In genomic region chr1:109687109-109687508, GRCh38 we compare ENCODE assay signal across 11 cellular contexts. TPM values are rescaled to one million over a fixed set of nuclear protein-coding genes. Genes with fewer than 3 reads are reported as not detected.
DNase-seq lines count a peak whose midpoint lies in the region; ATAC-seq, FAIRE-seq and TF ChIP-seq lines count a peak whose summit lies in the region.
"Not testable (repeated sequence)": the region's sequence is repeated elsewhere in the genome, so short reads cannot be mapped to it uniquely, and the experiment has no call there.
"Had no signal": no experiment of that assay in that cellular context is flagged by ENCODE, and none has a peak within 500 bp of the region (broad histone marks: within the 10 kb centered on the region; RNA-seq: fewer than 3 reads in every experiment).

No MANE protein-coding gene starts in this region.

- H2AFZ ChIP-seq in keratinocyte (ENCODE audit: control insufficient read depth, low read length); neuron (ENCODE audit: low read depth, low read length): not testable (repeated sequence)

- not testable (repeated sequence) for H3K9me1 ChIP-seq in keratinocyte (ENCODE audit: control insufficient read depth, extremely low read depth, insufficient read depth, low read length)

- not testable (repeated sequence) for H3K36me3 ChIP-seq in SJSA1; keratinocyte (ENCODE audit: control insufficient read depth in 2 of 2, extremely low read depth in 1 of 2, insufficient read depth in 2 of 2, low read length in 2 of 2); neuron (ENCODE audit: insufficient read depth, low read length)

- peak; percentile 10 for DNase-seq in GDM1 (lab: John Stamatoyannopoulos, UW)
- DNase-seq in SJSA1 (ENCODE audit: low read depth in 1 of 2, low spot score in 2 of 2); activated T-helper 1 cell treated with anti-CD3 and anti-CD28 coated beads, Interleukin-12 subunit alpha, Interleukin-12 subunit beta, Interleukin-2, Interleukin-4 antibody, amounts not matched to agents 30 ng/mL and 10 ng/mL and 1 ng/mL, durations not matched to agents 14 hours and 24 hours and 36 hours (ENCODE audit: low spot score); coronary artery (ENCODE audit: low spot score); keratinocyte (ENCODE audit: low read depth, low spot score): not testable (repeated sequence)

- H3K4me1 Mint-ChIP-seq in activated T-helper 1 cell treated with anti-CD3 and anti-CD28 coated beads, Interleukin-12 subunit alpha, Interleukin-12 subunit beta, Interleukin-2, Interleukin-4 antibody, amounts not matched to agents 30 ng/mL and 10 ng/mL and 1 ng/mL, durations not matched to agents 14 hours and 24 hours and 36 hours (ENCODE audit: low read depth) = peaks cover 20% of the 10 kb centered on the region

- H3K4me2 ChIP-seq in keratinocyte (ENCODE audit: control insufficient read depth, extremely low read depth, insufficient read depth, low read depth, low read length) = not testable (repeated sequence)

- H3K79me2 ChIP-seq in keratinocyte (ENCODE audit: control insufficient read depth, insufficient read depth, low read length) = not testable (repeated sequence)

- H3K27ac Mint-ChIP-seq in activated T-helper 1 cell treated with anti-CD3 and anti-CD28 coated beads, Interleukin-12 subunit alpha, Interleukin-12 subunit beta, Interleukin-2, Interleukin-4 antibody, amounts not matched to agents 30 ng/mL and 10 ng/mL and 1 ng/mL, durations not matched to agents 14 hours and 24 hours and 36 hours = peak overlapping the region; percentile 98

- not testable (repeated sequence) for H4K20me1 ChIP-seq in keratinocyte (ENCODE audit: control insufficient read depth, extremely low read depth, insufficient read depth, low read length)

- peak overlapping the region; percentile 37 for H3K9ac ChIP-seq in keratinocyte (ENCODE audit: control insufficient read depth, extremely low read depth, insufficient read depth, low read length)

- H3K27ac ChIP-seq in SJSA1 (peak overlapping the region; percentile 67), coronary artery (peak overlapping the region in 1 of 2 donors; percentile 85), temporal lobe (ENCODE audit: low read depth, low read length) (peak overlapping the region; percentile 44)
- H3K27ac ChIP-seq in keratinocyte (ENCODE audit: control insufficient read depth, insufficient read depth, low read length) = not testable (repeated sequence)

- not testable (repeated sequence) for H3K4me1 ChIP-seq in SJSA1 (replicated peaks); keratinocyte (ENCODE audit: control insufficient read depth, extremely low read depth, insufficient read depth, low read length); neuron (ENCODE audit: insufficient read depth, low read length)

- ATAC-seq in HG02938 (IDR thresholded peaks at IDR 0.05; ENCODE audit: unreplicated experiment) = peak; percentile 16

- dilution Hi-C loops in keratinocyte (cut with MboI; ENCODE audit: extremely low pct_ligation_motif_present, low sequenced_read_pairs) = not testable (repeated sequence)

- not testable (repeated sequence) for H3K9me3 Mint-ChIP-seq in activated T-helper 1 cell treated with anti-CD3 and anti-CD28 coated beads, Interleukin-12 subunit alpha, Interleukin-12 subunit beta, Interleukin-2, Interleukin-4 antibody, amounts not matched to agents 30 ng/mL and 10 ng/mL and 1 ng/mL, durations not matched to agents 14 hours and 24 hours and 36 hours

- not testable (repeated sequence) for H3K27me3 Mint-ChIP-seq in activated T-helper 1 cell treated with anti-CD3 and anti-CD28 coated beads, Interleukin-12 subunit alpha, Interleukin-12 subunit beta, Interleukin-2, Interleukin-4 antibody, amounts not matched to agents 30 ng/mL and 10 ng/mL and 1 ng/mL, durations not matched to agents 14 hours and 24 hours and 36 hours (ENCODE audit: insufficient read depth)

- not testable (repeated sequence) for TF ChIP-seq CTCF in coronary artery (IDR thresholded peaks at IDR 0.05); keratinocyte (optimal IDR thresholded peaks at IDR 0.05 in 1 of 3, IDR thresholded peaks at IDR 0.05 in 1 of 3, conservative IDR thresholded peaks at IDR 0.05 in 1 of 3; ENCODE audit: extremely low read depth in 1 of 3, insufficient read depth in 2 of 3, low read length in 3 of 3)

- not testable (repeated sequence) for H3K27me3 ChIP-seq in SJSA1 (replicated peaks); keratinocyte (ENCODE audit: control insufficient read depth, extremely low read depth, insufficient read depth, low read length); neuron (ENCODE audit: insufficient read depth, low read length)

- intact Hi-C loops in activated T-helper 1 cell treated with anti-CD3 and anti-CD28 coated beads, Interleukin-12 subunit alpha, Interleukin-12 subunit beta, Interleukin-2, Interleukin-4 antibody, amounts not matched to agents 30 ng/mL and 10 ng/mL and 1 ng/mL, durations not matched to agents 14 hours and 24 hours and 36 hours (cut with micrococcal nuclease) = loop anchor here (2.0 to 5.0 kb wide), 8 partner anchors 18 to 348 kb away; partner anchors contain the start of genes AHCYL1, GNAI3, GSTM2 and GSTM3

- not testable (repeated sequence) for H3K9me3 ChIP-seq in SJSA1 (replicated peaks); keratinocyte (ENCODE audit: control insufficient read depth, low read depth, low read length); neuron (ENCODE audit: low read length)

- H3K4me3 Mint-ChIP-seq in activated T-helper 1 cell treated with anti-CD3 and anti-CD28 coated beads, Interleukin-12 subunit alpha, Interleukin-12 subunit beta, Interleukin-2, Interleukin-4 antibody, amounts not matched to agents 30 ng/mL and 10 ng/mL and 1 ng/mL, durations not matched to agents 14 hours and 24 hours and 36 hours = peak overlapping the region; percentile 93

- not testable (repeated sequence) for FAIRE-seq in keratinocyte (lab: Jason Lieb, UNC)

- H3K36me3 Mint-ChIP-seq in activated T-helper 1 cell treated with anti-CD3 and anti-CD28 coated beads, Interleukin-12 subunit alpha, Interleukin-12 subunit beta, Interleukin-2, Interleukin-4 antibody, amounts not matched to agents 30 ng/mL and 10 ng/mL and 1 ng/mL, durations not matched to agents 14 hours and 24 hours and 36 hours (ENCODE audit: low read depth) = peaks cover 17% of the 10 kb centered on the region

- H3K4me3 ChIP-seq in SJSA1 (peak overlapping the region; percentile 53), coronary artery (peak overlapping the region; percentile 74), neuron (ENCODE audit: low read length) (peak overlapping the region; percentile 33)
- not testable (repeated sequence) for H3K4me3 ChIP-seq in keratinocyte (ENCODE audit: control insufficient read depth in 2 of 3, extremely low read depth in 1 of 3, insufficient read depth in 2 of 3, low read depth in 1 of 3, low read length in 3 of 3)

RNA-seq across cellular contexts. Expression of gene GSTM1, which starts 0.5 kb away (rescaled TPM):
- total RNA-seq in SJSA1 (2014; rRNA removed; shearing (Covaris generic)) = 19.0 and 26.8 TPM in 2 replicates
- 77.4 and 86.4 TPM in 2 replicates for total RNA-seq in activated T-helper 1 cell treated with anti-CD3 and anti-CD28 coated beads, Interleukin-12 subunit alpha, Interleukin-12 subunit beta, Interleukin-2, Interleukin-4 antibody, amounts not matched to agents 30 ng/mL and 10 ng/mL and 1 ng/mL, durations not matched to agents 14 hours and 24 hours and 36 hours
- polyA plus RNA-seq in keratinocyte = 11.2 to 18.2 TPM (median 13.5 TPM) in 3 replicates
- polyA plus RNA-seq in keratinocyte (2011; ENCODE audit: low read depth) = 0.66 TPM
- 12.0 and 12.3 TPM in 2 replicates for polyA plus RNA-seq in keratinocyte (2011; cell fraction: cytosol; rRNA removed)
- polyA plus RNA-seq in keratinocyte (2011; cell fraction: nucleus; rRNA removed) = 7.3 and 11.5 TPM in 2 replicates
- 2.1 and 13.8 TPM in 2 replicates for polyA plus RNA-seq in keratinocyte (2012; ENCODE audit: low replicate concordance)
- polyA minus RNA-seq in keratinocyte = 9.9 to 13.4 TPM (median 11.5 TPM) in 3 replicates
- polyA minus RNA-seq in keratinocyte (2011; cell fraction: cytosol; rRNA and poly(A)+ RNA removed) = 5.8 TPM
- polyA minus RNA-seq in keratinocyte (2011; cell fraction: nucleus; rRNA and poly(A)+ RNA removed) = 0.84 and 2.1 TPM in 2 replicates
- total RNA-seq in temporal lobe = not detected
- total RNA-seq: activated naive CD4-positive, alpha-beta T cell treated with anti-CD3 and anti-CD28 coated beads for 36 hours; H4; left cardiac atrium had no signal

RNA-seq across cellular contexts. Expression of gene GSTM2, which starts 19.3 kb away (rescaled TPM):
- total RNA-seq in SJSA1 (2014; rRNA removed; shearing (Covaris generic)) = 4.1 and 19.3 TPM in 2 replicates
- total RNA-seq in activated T-helper 1 cell treated with anti-CD3 and anti-CD28 coated beads, Interleukin-12 subunit alpha, Interleukin-12 subunit beta, Interleukin-2, Interleukin-4 antibody, amounts not matched to agents 30 ng/mL and 10 ng/mL and 1 ng/mL, durations not matched to agents 14 hours and 24 hours and 36 hours = 19.0 and 19.2 TPM in 2 replicates
- 11.1 to 14.9 TPM (median 14.7 TPM) in 3 replicates for polyA plus RNA-seq in keratinocyte
- 3.0 TPM for polyA plus RNA-seq in keratinocyte (2011; ENCODE audit: low read depth)
- 5.4 and 6.7 TPM in 2 replicates for polyA plus RNA-seq in keratinocyte (2011; cell fraction: cytosol; rRNA removed)
- polyA plus RNA-seq in keratinocyte (2011; cell fraction: nucleus; rRNA removed) = 48.2 and 77.6 TPM in 2 replicates
- 8.3 and 10.9 TPM in 2 replicates for polyA plus RNA-seq in keratinocyte (2012; ENCODE audit: low replicate concordance)
- polyA minus RNA-seq in keratinocyte = 2.0 to 15.7 TPM (median 9.3 TPM) in 3 replicates
- not detected for polyA minus RNA-seq in keratinocyte (2011; cell fraction: cytosol; rRNA and poly(A)+ RNA removed)
- 1.2 and 4.2 TPM in 2 replicates for polyA minus RNA-seq in keratinocyte (2011; cell fraction: nucleus; rRNA and poly(A)+ RNA removed)
- 25.1 TPM for total RNA-seq in temporal lobe

RNA-seq across cellular contexts. Expression of gene GSTM5, which starts 24.9 kb away (rescaled TPM):
- not detected in 2 replicates for total RNA-seq in SJSA1 (2014; rRNA removed; shearing (Covaris generic))
- total RNA-seq in activated T-helper 1 cell treated with anti-CD3 and anti-CD28 coated beads, Interleukin-12 subunit alpha, Interleukin-12 subunit beta, Interleukin-2, Interleukin-4 antibody, amounts not matched to agents 30 ng/mL and 10 ng/mL and 1 ng/mL, durations not matched to agents 14 hours and 24 hours and 36 hours = 0.08 TPM in 1 of 2 replicates, not detected in the other
- polyA plus RNA-seq in keratinocyte = not detected in 3 replicates
- polyA plus RNA-seq in keratinocyte (2011; ENCODE audit: low read depth) = not detected
- not detected in 2 replicates for polyA plus RNA-seq in keratinocyte (2011; cell fraction: cytosol; rRNA removed)
- not detected in 2 replicates for polyA plus RNA-seq in keratinocyte (2011; cell fraction: nucleus; rRNA removed)
- polyA plus RNA-seq in keratinocyte (2012; ENCODE audit: low replicate concordance) = not detected in 2 replicates
- not detected in 3 replicates for polyA minus RNA-seq in keratinocyte
- not detected for polyA minus RNA-seq in keratinocyte (2011; cell fraction: cytosol; rRNA and poly(A)+ RNA removed)
- polyA minus RNA-seq in keratinocyte (2011; cell fraction: nucleus; rRNA and poly(A)+ RNA removed) = not detected in 2 replicates
- total RNA-seq in temporal lobe = 1.7 TPM
- total RNA-seq: activated naive CD4-positive, alpha-beta T cell treated with anti-CD3 and anti-CD28 coated beads for 36 hours; H4 had no signal

RNA-seq across cellular contexts. Expression of gene GSTM4, which starts 31.2 kb away (rescaled TPM):
- total RNA-seq in SJSA1 (2014; rRNA removed; shearing (Covaris generic)) = 18.8 and 26.7 TPM in 2 replicates
- 6.5 and 8.9 TPM in 2 replicates for total RNA-seq in activated T-helper 1 cell treated with anti-CD3 and anti-CD28 coated beads, Interleukin-12 subunit alpha, Interleukin-12 subunit beta, Interleukin-2, Interleukin-4 antibody, amounts not matched to agents 30 ng/mL and 10 ng/mL and 1 ng/mL, durations not matched to agents 14 hours and 24 hours and 36 hours
- 13.3 to 15.9 TPM (median 14.1 TPM) in 3 replicates for polyA plus RNA-seq in keratinocyte
- 2.7 TPM for polyA plus RNA-seq in keratinocyte (2011; ENCODE audit: low read depth)
- polyA plus RNA-seq in keratinocyte (2011; cell fraction: cytosol; rRNA removed) = 12.6 and 13.8 TPM in 2 replicates
- polyA plus RNA-seq in keratinocyte (2011; cell fraction: nucleus; rRNA removed) = 17.8 and 22.9 TPM in 2 replicates
- polyA plus RNA-seq in keratinocyte (2012; ENCODE audit: low replicate concordance) = 4.5 and 10.2 TPM in 2 replicates
- polyA minus RNA-seq in keratinocyte = 7.0 to 16.5 TPM (median 9.7 TPM) in 3 replicates
- polyA minus RNA-seq in keratinocyte (2011; cell fraction: cytosol; rRNA and poly(A)+ RNA removed) = 10.0 TPM
- 5.3 and 10.9 TPM in 2 replicates for polyA minus RNA-seq in keratinocyte (2011; cell fraction: nucleus; rRNA and poly(A)+ RNA removed)
- 6.6 TPM for total RNA-seq in temporal lobe

RNA-seq across cellular contexts. Expression of gene GSTM3, which starts 53.7 kb away (rescaled TPM):
- total RNA-seq in SJSA1 (2014; rRNA removed; shearing (Covaris generic)) = 223 and 305 TPM in 2 replicates
- 10.1 and 11.0 TPM in 2 replicates for total RNA-seq in activated T-helper 1 cell treated with anti-CD3 and anti-CD28 coated beads, Interleukin-12 subunit alpha, Interleukin-12 subunit beta, Interleukin-2, Interleukin-4 antibody, amounts not matched to agents 30 ng/mL and 10 ng/mL and 1 ng/mL, durations not matched to agents 14 hours and 24 hours and 36 hours
- 113 to 158 TPM (median 115 TPM) in 3 replicates for polyA plus RNA-seq in keratinocyte
- 25.8 TPM for polyA plus RNA-seq in keratinocyte (2011; ENCODE audit: low read depth)
- polyA plus RNA-seq in keratinocyte (2011; cell fraction: cytosol; rRNA removed) = 148 and 175 TPM in 2 replicates
- 82.9 and 93.4 TPM in 2 replicates for polyA plus RNA-seq in keratinocyte (2011; cell fraction: nucleus; rRNA removed)
- 69.1 and 93.6 TPM in 2 replicates for polyA plus RNA-seq in keratinocyte (2012; ENCODE audit: low replicate concordance)
- polyA minus RNA-seq in keratinocyte = 24.2 to 76.2 TPM (median 58.1 TPM) in 3 replicates
- polyA minus RNA-seq in keratinocyte (2011; cell fraction: cytosol; rRNA and poly(A)+ RNA removed) = 61.0 TPM
- polyA minus RNA-seq in keratinocyte (2011; cell fraction: nucleus; rRNA and poly(A)+ RNA removed) = 15.0 and 27.2 TPM in 2 replicates
- 69.8 TPM for total RNA-seq in temporal lobe

Comparison
In these comparisons a context has a peak if more than half of its experiments do, and no peak if none do; other contexts are left out.
1. RNA of gene GSTM1, which starts 0.5 kb away (total RNA-seq): 77.4 to 86.4 TPM in activated T-helper 1 cell treated with anti-CD3 and anti-CD28 coated beads, Interleukin-12 subunit alpha, Interleukin-12 subunit beta, Interleukin-2, Interleukin-4 antibody, amounts not matched to agents 30 ng/mL and 10 ng/mL and 1 ng/mL, durations not matched to agents 14 hours and 24 hours and 36 hours and 19.0 to 26.8 TPM in SJSA1; not detected in temporal lobe (single experiment); every median in the first group is over 10 times any median in the second.